Comparison of ENCODE assay signal across 13 cellular contexts in genomic region chr11:67435031-67435726, GRCh38. TPM values are rescaled to one million over a fixed set of nuclear protein-coding genes. Genes with fewer than 3 reads are reported as not detected.
DNase-seq lines count a peak whose midpoint lies in the region; ATAC-seq and TF ChIP-seq lines count a peak whose summit lies in the region.
"Had no signal": no experiment of that assay in that cellular context is flagged by ENCODE, and none has a peak within 500 bp of the region (broad histone marks: within the 10 kb centered on the region; RNA-seq: fewer than 3 reads in every experiment).

No MANE protein-coding gene starts in this region.

- H3K36me3 Mint-ChIP-seq in naive thymus-derived CD8-positive, alpha-beta T cell = peaks cover 0 to 34% (median 4%) of the 10 kb centered on the region in 3 donors

- no peaks in the 10 kb centered on the region for H3K9me3 ChIP-seq in DND-41 (ENCODE audit: insufficient read depth, low read length, severe bottlenecking)
- H3K9me3 ChIP-seq in HUES48 (ENCODE audit: control insufficient read depth, insufficient read depth, low read length) = no peaks in the 10 kb centered on the region
- no peaks in the 10 kb centered on the region for H3K9me3 ChIP-seq in heart left ventricle
- no peaks in the 10 kb centered on the region for H3K9me3 ChIP-seq in A673 (ENCODE audit: low read depth, low read length, poor library complexity, severe bottlenecking)

- H2AFZ ChIP-seq in DND-41 (ENCODE audit: low read depth, low read length) = no peak overlapping the region

- H3K9ac ChIP-seq in DND-41 (ENCODE audit: low read depth, low read length) (peak overlapping the region; percentile 99), HUES48 (ENCODE audit: low read depth, low read length) (no peak overlapping the region)

- H3K4me2 ChIP-seq in DND-41 (ENCODE audit: insufficient read depth, low read length) = peak overlapping the region; percentile 99

- H3K27ac ChIP-seq in DND-41 (ENCODE audit: low read length) = peak overlapping the region; percentile 100
- peak overlapping the region; percentile 14 for H3K27ac ChIP-seq in HUES48 (ENCODE audit: low read depth, low read length)
- peak overlapping the region in 2 of 12 donors; percentile 53 to 90 for H3K27ac ChIP-seq in heart left ventricle
- H3K27ac ChIP-seq in A673 (ENCODE audit: low read depth, low read length, poor library complexity, severe bottlenecking) = no peak overlapping the region

- no TSS peak for BruUV-seq in A673 (replicated peaks; lab: Mats Ljungman, UMichigan)

- peaks cover 87% of the 10 kb centered on the region for H3K36me3 ChIP-seq in DND-41 (ENCODE audit: insufficient read depth, low read length)
- H3K36me3 ChIP-seq in HUES48 (ENCODE audit: control insufficient read depth, insufficient read depth, low read length) = peaks cover 65% of the 10 kb centered on the region
- H3K36me3 ChIP-seq in heart left ventricle = peaks cover 0 to 85% (median 58%) of the 10 kb centered on the region in 9 donors
- H3K36me3 ChIP-seq in A673 (ENCODE audit: insufficient read depth, low read length, poor library complexity, severe bottlenecking) = peaks cover 34% of the 10 kb centered on the region

- peak overlapping the region; percentile 78 to 100 (median 96) for H3K4me3 Mint-ChIP-seq in naive thymus-derived CD8-positive, alpha-beta T cell

- CTCF ChIA-PET in A673 (lab: Charles Lee) = no interaction called here

- no peaks in the 10 kb centered on the region for H3K9me3 Mint-ChIP-seq in naive thymus-derived CD8-positive, alpha-beta T cell

- H3K4me3 ChIP-seq in DND-41 (ENCODE audit: low read depth in 1 of 2, low read length in 2 of 2) = peak overlapping the region in 1 of 2 experiments; percentile 85; a peak in 2 of 4 replicates
- H3K4me3 ChIP-seq in HUES48 (ENCODE audit: low read depth, low read length) = no peak overlapping the region
- peak overlapping the region in 1 of 12 donors; percentile 62 for H3K4me3 ChIP-seq in heart left ventricle
- H3K4me3 ChIP-seq in A673 (ENCODE audit: low read depth, low read length, poor library complexity, severe bottlenecking) = no peak overlapping the region

- H3K4me1 ChIP-seq in DND-41 (ENCODE audit: insufficient read depth, low read length) (peaks cover 84% of the 10 kb centered on the region), HUES48 (ENCODE audit: control insufficient read depth, insufficient read depth, low read length) (peaks cover 17% of the 10 kb centered on the region), heart left ventricle (peaks cover 0 to 42% (median 8%) of the 10 kb centered on the region in 12 donors), A673 (ENCODE audit: insufficient read depth, low read length, poor library complexity, severe bottlenecking) (no peaks in the 10 kb centered on the region)

- TF ChIP-seq CTCF in DND-41 (IDR thresholded peaks at IDR 0.05; ENCODE audit: borderline replicate concordance, extremely low read depth, low read length, poor library complexity, severe bottlenecking) (no peak), heart left ventricle (IDR thresholded peaks at IDR 0.05) (no peak), A673 (conservative IDR thresholded peaks at IDR 0.05; ENCODE audit: low read depth, low read length) (no peak)

- intact Hi-C loops in heart left ventricle (cut with DNase I) = no loop called here
- intact Hi-C loops in A673 (cut with micrococcal nuclease; ENCODE audit: unreplicated experiment) = no loop called here

- POLR2A ChIA-PET in naive thymus-derived CD8-positive, alpha-beta T cell (lab: Charles Lee) = interaction anchor here (1.0 to 31.8 kb wide), 7 partner anchors 15 to 70 kb away, joined by 3 to 2390 read pairs (median 126); partner anchors contain the start of genes AIP, CABP4, CARNS1 and CORO1B
- POLR2A ChIA-PET in A673 (lab: Charles Lee; ENCODE audit: low non-redundant PET) = no interaction called here

- WGBS in heart left ventricle, 4 donors = 86 to 93% (median 88%) methylated on average over 17 to 26 of the region's 26 CpGs

- no peak for TF ChIP-seq POLR2A in heart left ventricle (IDR thresholded peaks at IDR 0.05)

- peaks cover 29 to 78% (median 68%) of the 10 kb centered on the region in 4 donors for H3K4me1 Mint-ChIP-seq in naive thymus-derived CD8-positive, alpha-beta T cell

- DNase-seq in DND-41 = no peak
- DNase-seq in activated T-cell treated with anti-CD3 and anti-CD28 coated beads, Interleukin-2, amount 50 U/mL, for 48 hours = peak; percentile 60 to 66
- DNase-seq in naive thymus-derived CD8-positive, alpha-beta T cell = peak in 3 of 10 donors; percentile 25 to 44 (median 35)
- DNase-seq in NCI-H1436 treated with DMSO at 0.1 percent for 48 hours (lab: John Stamatoyannopoulos, UW) = no peak
- no peak for DNase-seq in heart left ventricle
- DNase-seq in A673 (ENCODE audit: low spot score) = no peak
- DNase-seq: DMS79; GOT3; NCI-H1436; NK-92 treated with Interleukin-12 subunit alpha and Interleukin-12 subunit beta, amount 100 ng/mL, for 24 hours had no signal

- no peak for ATAC-seq in DND-41 (ENCODE audit: insufficient read depth, low read depth)
- ATAC-seq in naive thymus-derived CD8-positive, alpha-beta T cell = no peak
- ATAC-seq in heart left ventricle = no peak

- peaks cover 94% of the 10 kb centered on the region for H3K79me2 ChIP-seq in DND-41 (ENCODE audit: insufficient read depth, low read length)

- H3K27me3 ChIP-seq in DND-41 (ENCODE audit: insufficient read depth, low read length, poor library complexity) (no peaks in the 10 kb centered on the region), HUES48 (ENCODE audit: control insufficient read depth, insufficient read depth, low read length) (no peaks in the 10 kb centered on the region), heart left ventricle (no peaks in the 10 kb centered on the region), A673 (replicated peaks; ENCODE audit: insufficient read depth, low read depth, low read length, poor library complexity) (no peaks in the 10 kb centered on the region)

- peak overlapping the region; percentile 83 to 97 (median 93) for H3K27ac Mint-ChIP-seq in naive thymus-derived CD8-positive, alpha-beta T cell

- H3K27me3 Mint-ChIP-seq in naive thymus-derived CD8-positive, alpha-beta T cell = no peaks in the 10 kb centered on the region

- H4K20me1 ChIP-seq in DND-41 (ENCODE audit: insufficient read depth, low read length) = peaks cover 61% of the 10 kb centered on the region

RNA-seq across cellular contexts. Expression of gene PTPRCAP, which starts 2.3 kb away (rescaled TPM):
- total RNA-seq in naive thymus-derived CD8-positive, alpha-beta T cell = 100 to 1,000 TPM; 212 to 215 TPM
- 100 to 1,000 TPM; 647 to 717 (median 686) TPM for polyA plus RNA-seq in naive thymus-derived CD8-positive, alpha-beta T cell
- total RNA-seq in heart left ventricle (10 to 100 TPM in 1 of 9 donors, 1 to 10 TPM in 4, under 1 TPM in 4; 0.50 to 11.0 (median 1.3) TPM), A673 (2021) (0.56 and 1.3 TPM in 2 replicates)
- polyA plus RNA-seq in heart left ventricle = 1 to 10 TPM; 1.1 to 1.4 TPM

RNA-seq across cellular contexts. Expression of gene RPS6KB2, which starts 6.9 kb away (rescaled TPM):
- total RNA-seq in naive thymus-derived CD8-positive, alpha-beta T cell = 10 to 100 TPM; 80.9 to 82.8 TPM
- polyA plus RNA-seq in naive thymus-derived CD8-positive, alpha-beta T cell = 10 to 100 TPM; 41.9 to 45.9 (median 43.2) TPM
- total RNA-seq in heart left ventricle (10 to 100 TPM; 19.3 to 32.8 (median 25.2) TPM), A673 (2021) (58.8 and 65.0 TPM in 2 replicates)
- 10 to 100 TPM; 33.3 to 36.0 TPM for polyA plus RNA-seq in heart left ventricle

RNA-seq across cellular contexts. Expression of gene CORO1B, which starts 8.1 kb away (rescaled TPM):
- 10 to 100 TPM; 21.2 to 22.3 TPM for total RNA-seq in naive thymus-derived CD8-positive, alpha-beta T cell
- polyA plus RNA-seq in naive thymus-derived CD8-positive, alpha-beta T cell = 10 to 100 TPM in 1 of 3 donors, 1 to 10 TPM in 2; 9.2 to 12.6 (median 9.8) TPM
- total RNA-seq in heart left ventricle = 10 to 100 TPM; 14.6 to 53.3 (median 21.2) TPM
- 10 to 100 TPM; 17.1 to 37.0 TPM for polyA plus RNA-seq in heart left ventricle
- total RNA-seq in A673 (2021) = 92.5 and 96.6 TPM in 2 replicates

RNA-seq across cellular contexts. Expression of gene GPR152, which starts 17.4 kb away (rescaled TPM):
- not detected for total RNA-seq in naive thymus-derived CD8-positive, alpha-beta T cell
- polyA plus RNA-seq in naive thymus-derived CD8-positive, alpha-beta T cell = 1 to 10 TPM in 1 of 3 donors, under 1 TPM in 2; 0.20 to 1.2 (median 0.86) TPM
- total RNA-seq in heart left ventricle (not detected), A673 (2021) (not detected in 2 replicates)
- polyA plus RNA-seq in heart left ventricle = not detected
- total RNA-seq: epithelial cell of proximal tubule, ureter had no signal

RNA-seq across cellular contexts. Expression of gene CARNS1, which starts 19.7 kb away (rescaled TPM):
- total RNA-seq in naive thymus-derived CD8-positive, alpha-beta T cell = 10 to 100 TPM; 18.5 to 21.2 TPM
- polyA plus RNA-seq in naive thymus-derived CD8-positive, alpha-beta T cell = 1 to 10 TPM; 2.2 to 3.7 (median 2.3) TPM
- total RNA-seq in heart left ventricle (10 to 100 TPM in 5 of 9 donors, 1 to 10 TPM in 4; 3.5 to 33.6 (median 11.8) TPM), A673 (2021) (0.13 and 0.28 TPM in 2 replicates)
- polyA plus RNA-seq in heart left ventricle = 1 to 10 TPM in 1 of 2 donors, under 1 TPM in 1; 0.89 to 6.2 TPM

Comparison
In these comparisons a context has a peak if more than half of its experiments do, and no peak if none do; other contexts are left out.
1. DNase-seq: peak in activated T-cell treated with anti-CD3 and anti-CD28 coated beads, Interleukin-2, amount 50 U/mL, for 48 hours (2 of 2); none in DND-41 (single experiment), NCI-H1436 treated with DMSO at 0.1 percent for 48 hours (single experiment), heart left ventricle (0 of 5) and A673 (single experiment).
2. RNA of gene PTPRCAP, which starts 2.3 kb away (total RNA-seq): 212 to 215 TPM in naive thymus-derived CD8-positive, alpha-beta T cell; 0.50 to 11.0 TPM in heart left ventricle and 0.56 to 1.3 TPM in A673; every median in the first group is over 10 times any median in the second.